Comparison of ENCODE assay signal across 8 cellular contexts in the genomic region with DNA sequence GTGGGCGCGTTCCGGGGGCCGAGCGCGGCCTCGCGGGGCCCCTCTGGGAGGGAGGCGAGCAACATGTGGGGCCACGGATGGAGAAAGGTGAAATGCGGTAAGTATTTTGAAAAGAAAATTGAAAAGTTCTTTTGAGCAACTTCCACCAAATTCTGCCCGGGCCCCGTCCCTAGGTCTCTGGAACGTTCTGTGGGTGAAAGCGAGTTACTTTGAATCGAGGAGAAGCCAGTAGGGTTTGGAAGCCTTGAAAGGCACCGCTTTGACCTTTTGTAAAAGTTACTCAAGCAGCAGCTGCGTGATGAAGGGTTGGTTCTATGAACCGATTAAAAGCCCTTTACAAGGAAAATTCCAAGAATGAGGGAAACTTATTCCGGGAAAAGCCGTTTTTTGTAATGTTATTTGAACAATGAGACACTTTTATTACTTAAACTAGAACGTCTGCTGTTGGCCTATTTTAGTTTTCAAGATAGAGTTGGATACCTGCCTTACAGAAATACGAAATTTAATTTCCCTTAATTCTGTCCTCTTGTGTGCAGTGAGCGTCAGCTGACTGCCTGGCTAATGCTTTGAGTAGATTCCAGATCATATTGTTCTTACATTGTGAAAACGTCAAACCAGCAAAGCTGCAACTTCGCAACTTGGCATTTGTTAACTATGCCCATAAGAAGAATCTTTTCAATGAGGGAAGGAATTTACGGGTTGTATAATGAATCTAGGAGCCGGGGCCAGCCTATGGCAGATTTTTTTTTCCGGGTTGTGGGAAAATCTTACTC. TPM values are rescaled to one million over a fixed set of nuclear protein-coding genes. Genes with fewer than 3 reads are reported as not detected.
DNase-seq lines count a peak whose midpoint lies in the region; ATAC-seq and TF ChIP-seq lines count a peak whose summit lies in the region.

No MANE protein-coding gene starts in this region.

- H3K4me1 ChIP-seq in Karpas-422 (ENCODE audit: low read length) = peaks cover 26% of the 10 kb centered on the region
- peaks cover 0 to 12% of the 10 kb centered on the region in 2 donors for H3K4me1 ChIP-seq in ascending aorta

- H3K4me2 ChIP-seq in Karpas-422 (ENCODE audit: low read depth, low read length, poor library complexity, severe bottlenecking) = peak overlapping the region; percentile 93

- H3K36me3 ChIP-seq in Karpas-422 (ENCODE audit: insufficient read depth, low read length) = no peaks in the 10 kb centered on the region
- no peaks in the 10 kb centered on the region for H3K36me3 ChIP-seq in ascending aorta

- ATAC-seq in GM21423 (IDR thresholded peaks at IDR 0.05; ENCODE audit: unreplicated experiment) = no peak

- POLR2A ChIA-PET in GM10248 (lab: Yijun Ruan, JAX) = no interaction called here

- H3K9me3 ChIP-seq in Karpas-422 (ENCODE audit: low read length) (no peaks in the 10 kb centered on the region), ascending aorta (no peaks in the 10 kb centered on the region)

- peak; percentile 43 for DNase-seq in activated CD8-positive, alpha-beta memory T cell treated with anti-CD3 and anti-CD28 coated beads for 24 hours
- DNase-seq in activated CD8-positive, alpha-beta memory T cell treated with anti-CD3 and anti-CD28 coated beads, Interleukin-2, amount 50 U/mL, for 4 hours = no peak
- peak; percentile 61 for DNase-seq in Karpas-422
- peak in 1 of 2 donors; percentile 66 for DNase-seq in ascending aorta (ENCODE audit: low spot score in 2 of 2)
- DNase-seq in hepatic stellate cell (ENCODE audit: low spot score) = peak; percentile 34
- peak; percentile 32 for DNase-seq in putamen (ENCODE audit: low spot score)
- DNase-seq in GM10248 (ENCODE audit: extremely low spot score) = no peak

- H3K27me3 ChIP-seq in Karpas-422 (ENCODE audit: low read length) (no peaks in the 10 kb centered on the region), ascending aorta (no peaks in the 10 kb centered on the region)

- CTCF ChIA-PET in GM10248 (lab: Yijun Ruan, JAX) = interaction anchor here (1.6 kb wide), 1 partner anchor 11 kb away, joined by 3 read pairs; no protein-coding TSS in a partner anchor

- H3K9ac ChIP-seq in Karpas-422 (ENCODE audit: low read length) = peak overlapping the region; percentile 83

- H3K4me3 ChIP-seq in Karpas-422 (ENCODE audit: low read length) (peak overlapping the region; percentile 81), ascending aorta (peak overlapping the region; percentile 76 to 80)

- H3K27ac ChIP-seq in Karpas-422 (ENCODE audit: low read length) (peak overlapping the region; percentile 93), ascending aorta (peak overlapping the region; percentile 86 to 91)

- peaks cover 22% of the 10 kb centered on the region; the same call in 1 of the 2 replicates for H4K20me1 ChIP-seq in Karpas-422 (ENCODE audit: insufficient read depth, low read depth, low read length)

- H3K79me2 ChIP-seq in Karpas-422 (ENCODE audit: low read length) = peaks cover 58% of the 10 kb centered on the region

- no peaks in the 10 kb centered on the region for H3K9me2 ChIP-seq in Karpas-422 (replicated peaks; ENCODE audit: insufficient read depth, low read length)

- intact Hi-C loops in ascending aorta (cut with DNase I) = loop anchor here (2.0 to 10.0 kb wide), 5 partner anchors 177 to 777 kb away; a partner anchor contains a TSS

- no peak overlapping the region for H2AFZ ChIP-seq in Karpas-422 (ENCODE audit: low read length)

- TF ChIP-seq CTCF in ascending aorta (IDR thresholded peaks at IDR 0.05) (no peak), GM10248 (IDR thresholded peaks at IDR 0.05; ENCODE audit: control extremely low read depth, extremely low read depth, low read depth, missing control alignments) (no peak)

RNA-seq across cellular contexts. Expression of a gene that starts 0.9 kb away (rescaled TPM):
- 29.8 and 40.3 TPM in 2 replicates for total RNA-seq in Karpas-422 (2014; rRNA removed; shearing (Covaris generic); ENCODE audit: low replicate concordance)
- total RNA-seq in ascending aorta = 45.7 TPM

RNA-seq across cellular contexts. Expression of a gene that starts 5.2 kb away (rescaled TPM):
- total RNA-seq in Karpas-422 (2014; rRNA removed; shearing (Covaris generic); ENCODE audit: low replicate concordance) = not detected in 2 replicates
- total RNA-seq in ascending aorta = not detected

Comparison
In these comparisons a context has a peak if more than half of its experiments do, and no peak if none do; other contexts are left out.
1. DNase-seq: peak in activated CD8-positive, alpha-beta memory T cell treated with anti-CD3 and anti-CD28 coated beads for 24 hours (single experiment), Karpas-422 (single experiment), hepatic stellate cell (single experiment) and putamen (single experiment); none in activated CD8-positive, alpha-beta memory T cell treated with anti-CD3 and anti-CD28 coated beads, Interleukin-2, amount 50 U/mL, for 4 hours (single experiment) and GM10248 (single experiment).